Comparison of ENCODE assay signal across 8 cellular contexts in the genomic region with DNA sequence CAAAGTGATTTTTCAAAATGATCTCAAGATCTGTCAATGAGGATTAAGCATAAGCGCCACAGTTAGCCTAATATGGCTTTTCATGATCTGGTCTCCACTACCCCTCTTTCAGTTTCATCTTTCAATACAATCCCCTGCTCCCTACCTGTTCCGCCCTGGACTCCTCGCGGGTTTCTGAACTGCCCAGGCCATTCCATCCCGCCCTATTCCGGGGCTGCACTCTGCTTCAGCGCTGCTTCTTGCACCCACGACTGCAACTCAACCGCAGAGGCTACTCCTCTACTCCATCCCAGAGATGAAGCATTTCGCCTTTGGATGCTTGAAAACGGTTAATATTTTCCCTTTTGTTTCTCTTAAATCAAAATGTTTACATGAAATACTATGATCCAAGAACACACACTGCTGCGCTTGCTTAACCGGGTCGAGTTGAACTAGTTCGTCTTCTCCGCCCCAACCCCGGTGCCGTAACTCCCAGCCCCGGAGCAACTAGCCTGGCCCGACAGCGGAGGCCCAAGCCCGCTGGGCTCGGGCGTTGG. TPM values are rescaled to one million over a fixed set of nuclear protein-coding genes. Genes with fewer than 3 reads are reported as not detected.
A peak's percentile ranks its signal among the peaks of the same experiment; 100 is the strongest.
DNase-seq lines count a peak whose midpoint lies in the region; ATAC-seq, FAIRE-seq and TF ChIP-seq lines count a peak whose summit lies in the region.

No MANE protein-coding gene starts in this region.

- DNase-seq in SJSA1 (ENCODE audit: low read depth in 1 of 2, low spot score in 2 of 2) = peak in 1 of 2 experiments; percentile 53
- DNase-seq in endothelial cell of umbilical vein (ENCODE audit: low read depth, low spot score) = no peak
- peak in 1 of 10 donors; percentile 15 for DNase-seq in naive thymus-derived CD8-positive, alpha-beta T cell
- DNase-seq in cerebellar nuclear complex (lab: John Stamatoyannopoulos, UW) = no peak
- DNase-seq in MV-4-11 (lab: John Stamatoyannopoulos, UW) = no peak

- H3K9me3 ChIP-seq in SJSA1 (replicated peaks) = no peaks in the 10 kb centered on the region
- no peaks in the 10 kb centered on the region for H3K9me3 ChIP-seq in endothelial cell of umbilical vein (replicated peaks; ENCODE audit: control insufficient read depth, insufficient read depth, low read length)

- peaks cover 39% of the 10 kb centered on the region for H3K79me2 ChIP-seq in endothelial cell of umbilical vein (ENCODE audit: control insufficient read depth, insufficient read depth, low read length)

- no peaks in the 10 kb centered on the region for H3K27me3 Mint-ChIP-seq in naive thymus-derived CD8-positive, alpha-beta T cell

- H3K27ac ChIP-seq in C4-2B (peak overlapping the region; percentile 90), SJSA1 (peak overlapping the region; percentile 50), endothelial cell of umbilical vein (ENCODE audit: insufficient read depth, low read depth, low read length) (peak overlapping the region; percentile 47)

- no peaks in the 10 kb centered on the region for H3K36me3 Mint-ChIP-seq in naive thymus-derived CD8-positive, alpha-beta T cell

- peak overlapping the region; percentile 73 for H2AFZ ChIP-seq in endothelial cell of umbilical vein (ENCODE audit: low read depth, low read length)

- intact Hi-C loops in endothelial cell of umbilical vein (cut with micrococcal nuclease) = no loop called here

- H3K4me1 ChIP-seq in SJSA1 (replicated peaks) (peaks cover 15% of the 10 kb centered on the region), endothelial cell of umbilical vein (ENCODE audit: control insufficient read depth, extremely low read depth, insufficient read depth, low read length) (peaks cover 24% of the 10 kb centered on the region)

- dilution Hi-C loops in endothelial cell of umbilical vein (cut with MboI; ENCODE audit: extremely low pct_ligation_motif_present, low sequenced_read_pairs) = no loop called here

- ATAC-seq in GM18909 (IDR thresholded peaks at IDR 0.05; ENCODE audit: poor library complexity, unreplicated experiment) (peak; percentile 26), HG03460 (IDR thresholded peaks at IDR 0.05; ENCODE audit: unreplicated experiment) (peak; percentile 21)
- peak in 1 of 2 donors; percentile 1 for ATAC-seq in naive thymus-derived CD8-positive, alpha-beta T cell

- peak overlapping the region; percentile 52 for H3K4me2 ChIP-seq in endothelial cell of umbilical vein (ENCODE audit: insufficient read depth, low read length)

- no peaks in the 10 kb centered on the region for H3K9me1 ChIP-seq in endothelial cell of umbilical vein (replicated peaks; ENCODE audit: control insufficient read depth, extremely low read depth, insufficient read depth, low read length)

- no peaks in the 10 kb centered on the region for H4K20me1 ChIP-seq in endothelial cell of umbilical vein (replicated peaks; ENCODE audit: control insufficient read depth, extremely low read depth, insufficient read depth, low read length)

- H3K27ac Mint-ChIP-seq in naive thymus-derived CD8-positive, alpha-beta T cell = peak overlapping the region; percentile 91 to 99 (median 97)

- TF ChIP-seq CTCF in C4-2B (conservative IDR thresholded peaks at IDR 0.05) (no peak), endothelial cell of umbilical vein (IDR thresholded peaks at IDR 0.05; ENCODE audit: extremely low read depth in 1 of 2, insufficient read depth in 1 of 2, low read depth in 1 of 2, low read length in 2 of 2) (no peak)

- CTCF ChIA-PET in endothelial cell of umbilical vein (lab: Charles Lee) = interaction anchor here (0.7 to 1.8 kb wide), 2 partner anchors 15 to 312 kb away, joined by 3 to 8 read pairs; no protein-coding TSS in a partner anchor

- peak overlapping the region; percentile 97 for H3K4me3 ChIP-seq in SJSA1
- peak overlapping the region; percentile 10 to 84 (median 71) for H3K4me3 ChIP-seq in endothelial cell of umbilical vein (replicated peaks in 1 of 3; ENCODE audit: insufficient read depth in 1 of 3, low read depth in 1 of 3, low read length in 3 of 3)

- POLR2A ChIA-PET in endothelial cell of umbilical vein (lab: Charles Lee) = no interaction called here
- POLR2A ChIA-PET in naive thymus-derived CD8-positive, alpha-beta T cell (lab: Charles Lee) = interaction anchor here (0.9 to 1.6 kb wide), 4 partner anchors 11 to 329 kb away, joined by 3 to 4 read pairs (median 4); no protein-coding TSS in a partner anchor

- H3K27me3 ChIP-seq in SJSA1 (replicated peaks) (no peaks in the 10 kb centered on the region), endothelial cell of umbilical vein (ENCODE audit: control insufficient read depth in 2 of 2, insufficient read depth in 2 of 2, low read length in 2 of 2) (no peaks in the 10 kb centered on the region)

- no peak for TF ChIP-seq POLR2A in endothelial cell of umbilical vein (IDR thresholded peaks at IDR 0.05; ENCODE audit: low read depth, low read length)

- FAIRE-seq in endothelial cell of umbilical vein (lab: Jason Lieb, UNC) = no peak

- no peaks in the 10 kb centered on the region for H3K9me3 Mint-ChIP-seq in naive thymus-derived CD8-positive, alpha-beta T cell

- H3K9ac ChIP-seq in endothelial cell of umbilical vein (replicated peaks; ENCODE audit: extremely low read depth, insufficient read depth, low read length) = peak overlapping the region; percentile 70

- H3K36me3 ChIP-seq in SJSA1 = peaks cover 26% of the 10 kb centered on the region
- peaks cover 0 to 3% of the 10 kb centered on the region in 2 experiments for H3K36me3 ChIP-seq in endothelial cell of umbilical vein (ENCODE audit: control insufficient read depth in 2 of 2, extremely low read depth in 1 of 2, insufficient read depth in 2 of 2, low read length in 2 of 2)

- TSS peak; percentile 72 for BruUV-seq in endothelial cell of umbilical vein (replicated peaks; lab: Mats Ljungman, UMichigan)

- peak overlapping the region; percentile 92 to 99 (median 95) for H3K4me3 Mint-ChIP-seq in naive thymus-derived CD8-positive, alpha-beta T cell

- peaks cover 38 to 71% (median 64%) of the 10 kb centered on the region in 4 donors for H3K4me1 Mint-ChIP-seq in naive thymus-derived CD8-positive, alpha-beta T cell

TF ChIP-seq in endothelial cell of umbilical vein, 7 proteins besides CTCF, POLR2A, EP300 and RAD21:
- TF ChIP-seq JUN (IDR thresholded peaks at IDR 0.05; ENCODE audit: borderline replicate concordance, insufficient read depth, insufficient read length, low read depth) = no peak
- no peak for TF ChIP-seq POLR2AphosphoS5 (IDR thresholded peaks at IDR 0.05; ENCODE audit: insufficient read depth, low read depth, low read length)
- TF ChIP-seq EZH2 (IDR thresholded peaks at IDR 0.05; ENCODE audit: borderline replicate concordance, low read depth, low read length, severe bottlenecking) = no peak
- no peak for TF ChIP-seq MYC (IDR thresholded peaks at IDR 0.05; ENCODE audit: low read depth, low read length)
- TF ChIP-seq, protein P1, sequence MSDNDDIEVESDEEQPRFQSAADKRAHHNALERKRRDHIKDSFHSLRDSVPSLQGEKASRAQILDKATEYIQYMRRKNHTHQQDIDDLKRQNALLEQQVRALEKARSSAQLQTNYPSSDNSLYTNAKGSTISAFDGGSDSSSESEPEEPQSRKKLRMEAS (IDR thresholded peaks at IDR 0.05; ENCODE audit: insufficient read depth, insufficient read length) = no peak
- no peak for TF ChIP-seq FOS (IDR thresholded peaks at IDR 0.05; ENCODE audit: borderline replicate concordance, insufficient read depth, low read length)
- no peak for TF ChIP-seq GATA2 (IDR thresholded peaks at IDR 0.05; ENCODE audit: insufficient read depth, insufficient read length, low read depth, low read length)

RNA-seq across cellular contexts. Expression of a gene that starts 0.7 kb away (rescaled TPM):
- total RNA-seq in SJSA1 (2014; rRNA removed; shearing (Covaris generic)) = 44.6 and 47.0 TPM in 2 replicates
- total RNA-seq in endothelial cell of umbilical vein = 30.2 and 34.7 TPM in 2 replicates
- polyA plus RNA-seq in endothelial cell of umbilical vein = 4.4 and 7.8 TPM in 2 replicates
- 6.9 and 9.2 TPM in 2 replicates for polyA plus RNA-seq in endothelial cell of umbilical vein (2011; cell fraction: cytosol; rRNA removed)
- polyA plus RNA-seq in endothelial cell of umbilical vein (2011; cell fraction: nucleus; rRNA removed) = 17.0 and 20.5 TPM in 2 replicates
- 13.9 and 14.9 TPM in 2 replicates for polyA plus RNA-seq in endothelial cell of umbilical vein (2012)
- polyA minus RNA-seq in endothelial cell of umbilical vein = 18.0 and 33.8 TPM in 2 replicates
- 51.8 TPM for polyA minus RNA-seq in endothelial cell of umbilical vein (2011; cell fraction: cytosol; rRNA and poly(A)+ RNA removed)
- polyA minus RNA-seq in endothelial cell of umbilical vein (2011; cell fraction: nucleus; rRNA and poly(A)+ RNA removed) = 27.6 and 31.0 TPM in 2 replicates
- total RNA-seq in naive thymus-derived CD8-positive, alpha-beta T cell = 10 to 100 TPM; 68.1 to 77.0 TPM
- polyA plus RNA-seq in naive thymus-derived CD8-positive, alpha-beta T cell = 10 to 100 TPM; 15.7 to 22.7 (median 17.2) TPM
